ENCODE assay signal across 1 cellular context in the genomic region with DNA sequence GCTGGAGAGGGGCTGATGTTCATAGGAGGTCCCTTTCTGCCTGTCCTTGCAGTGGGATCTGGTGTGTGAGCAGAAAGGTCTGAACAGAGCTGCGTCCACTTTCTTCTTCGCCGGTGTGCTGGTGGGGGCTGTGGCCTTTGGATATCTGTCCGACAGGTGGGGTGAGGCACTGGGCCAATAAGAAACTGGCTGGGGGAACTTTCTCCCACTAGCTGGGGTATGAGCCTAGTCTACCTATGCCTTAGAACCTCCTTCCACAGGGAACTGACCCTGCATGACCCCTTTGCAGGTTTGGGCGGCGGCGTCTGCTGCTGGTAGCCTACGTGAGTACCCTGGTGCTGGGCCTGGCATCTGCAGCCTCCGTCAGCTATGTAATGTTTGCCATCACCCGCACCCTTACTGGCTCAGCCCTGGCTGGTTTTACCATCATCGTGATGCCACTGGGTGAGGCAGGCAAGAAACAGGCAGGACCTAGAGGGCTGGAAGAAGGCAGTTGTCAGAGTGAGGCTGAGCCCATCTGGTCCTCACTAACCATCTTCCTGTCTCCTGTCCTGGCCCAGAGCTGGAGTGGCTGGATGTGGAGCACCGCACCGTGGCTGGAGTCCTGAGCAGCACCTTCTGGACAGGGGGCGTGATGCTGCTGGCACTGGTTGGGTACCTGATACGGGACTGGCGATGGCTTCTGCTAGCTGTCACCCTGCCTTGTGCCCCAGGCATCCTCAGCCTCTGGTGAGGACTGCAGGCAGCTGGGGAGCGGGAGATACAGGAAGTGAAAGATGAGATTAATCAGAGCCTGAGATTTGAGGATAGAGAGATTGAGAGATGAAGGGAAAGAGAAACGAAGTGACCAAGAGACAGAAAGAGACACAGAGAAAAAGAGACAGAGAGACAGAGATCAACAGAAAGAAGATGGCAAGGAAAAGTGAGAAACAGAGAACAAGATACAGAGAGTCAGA.
TF ChIP-seq lines count a peak whose summit lies in the region.

No MANE protein-coding gene starts in this region.

TF ChIP-seq in GM12878, 131 proteins besides CTCF, POLR2A, EP300 and RAD21:
- TF ChIP-seq PAX5 (IDR thresholded peaks at IDR 0.05; ENCODE audit: borderline replicate concordance, low read depth, low read length): no peak
- peak; percentile 37; the same call in 1 of the 2 replicates for TF ChIP-seq SPI1 (IDR thresholded peaks at IDR 0.05; ENCODE audit: borderline replicate concordance, insufficient read depth, low read depth, low read length)
TF ChIP-seq in GM12878: peak in this region for 1.
